Comparison of ENCODE assay signal across 15 cellular contexts in the genomic region with DNA sequence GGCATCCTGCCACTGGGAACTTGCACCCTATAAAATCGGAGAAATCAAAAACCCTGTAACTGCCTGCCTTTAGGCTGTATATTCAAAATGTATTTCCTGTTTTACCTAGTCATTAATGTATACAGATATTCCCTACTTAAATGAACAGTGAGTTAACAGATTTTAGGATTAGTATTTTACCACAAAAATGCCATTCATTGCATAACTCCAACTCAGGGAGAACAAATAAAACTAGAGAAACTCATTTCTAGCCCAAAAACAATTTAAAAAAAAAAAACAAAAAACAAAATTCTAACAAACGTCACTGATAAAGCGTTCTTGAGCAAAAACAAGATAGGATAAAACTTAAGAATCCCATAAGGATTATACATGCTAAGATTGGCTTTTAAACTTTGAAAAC.
"Had no signal": no experiment of that assay in that cellular context is flagged by ENCODE, and none has a peak within 500 bp of the region (broad histone marks: within the 10 kb centered on the region; RNA-seq: fewer than 3 reads in every experiment).

No MANE protein-coding gene starts in this region.

- H3K9me3 Mint-ChIP-seq: effector memory CD8-positive, alpha-beta T cell; naive B cell had no signal

- H3K27me3 Mint-ChIP-seq: effector memory CD8-positive, alpha-beta T cell; naive B cell; progenitor cell of endocrine pancreas had no signal

- DNase-seq: effector memory CD8-positive, alpha-beta T cell; foreskin melanocyte; head of caudate nucleus; left colon; left ventricle myocardium superior; mesendoderm; naive B cell; occipital lobe; pancreas; right cardiac atrium; stimulated activated CD4-positive, alpha-beta T cell treated with anti-CD3 and anti-CD28 coated beads, Interleukin-2, amount 100 ng/mL, for 48 hours; stimulated activated naive CD4-positive, alpha-beta T cell treated with Interleukin-2 at 50 U/mL for 16 hours; trophoblast cell had no signal

- H3K27ac Mint-ChIP-seq: effector memory CD8-positive, alpha-beta T cell; nephron; progenitor cell of endocrine pancreas had no signal

- ATAC-seq: effector memory CD8-positive, alpha-beta T cell; left colon; left ventricle myocardium superior; pancreas; right cardiac atrium had no signal

- H3K4me3 Mint-ChIP-seq: effector memory CD8-positive, alpha-beta T cell; nephron had no signal
